9 cellular contexts compared by ENCODE assay signal in the genomic region with DNA sequence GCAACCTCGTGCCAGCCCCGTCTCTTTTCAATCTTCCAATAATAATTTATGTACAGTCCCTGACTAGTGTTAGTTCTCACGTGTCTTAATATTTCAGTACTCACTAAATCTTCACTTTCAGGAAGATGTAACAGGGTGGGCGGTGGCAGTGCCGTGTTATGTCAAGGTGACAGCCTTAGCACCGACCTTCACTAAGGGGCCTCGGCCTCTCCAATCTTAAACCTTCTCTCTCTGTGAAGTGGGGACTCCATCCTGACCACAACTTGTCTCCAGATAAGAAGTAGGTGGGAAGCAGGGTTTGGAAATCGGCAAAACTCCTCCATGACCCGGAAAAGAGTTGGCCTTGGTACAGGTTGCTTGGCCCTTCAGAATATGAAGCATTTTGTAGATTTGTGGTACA. TPM values are rescaled to one million over a fixed set of nuclear protein-coding genes. Genes with fewer than 3 reads are reported as not detected.
DNase-seq lines count a peak whose midpoint lies in the region; ATAC-seq, FAIRE-seq and TF ChIP-seq lines count a peak whose summit lies in the region.
"Had no signal": no experiment of that assay in that cellular context is flagged by ENCODE, and none has a peak within 500 bp of the region (broad histone marks: within the 10 kb centered on the region; RNA-seq: fewer than 3 reads in every experiment).

No MANE protein-coding gene starts in this region.

- no peak overlapping the region for H3K18ac ChIP-seq in H1 (ENCODE audit: extremely low read depth, low read length)

- H3K79me2 ChIP-seq in PC-9 (ENCODE audit: low read depth) (peaks cover 68% of the 10 kb centered on the region), H1 (ENCODE audit: control insufficient read depth in 1 of 2, insufficient read depth in 2 of 2, low read length in 2 of 2) (peaks cover 22 to 61% of the 10 kb centered on the region in 2 experiments), osteoblast (ENCODE audit: insufficient read depth, low read length) (peaks cover 63% of the 10 kb centered on the region)

- ATAC-seq in HG03045 (IDR thresholded peaks at IDR 0.05; ENCODE audit: unreplicated experiment) = no peak

- H3K4me2 ChIP-seq in PC-9 (peak overlapping the region; percentile 96), H1 (ENCODE audit: insufficient read depth in 1 of 2, low read depth in 2 of 2, low read length in 2 of 2) (peak overlapping the region; percentile 92 to 97), osteoblast (ENCODE audit: insufficient read depth, low read length) (peak overlapping the region; percentile 97)

- peaks cover 57% of the 10 kb centered on the region for H3K4me1 ChIP-seq in PC-9 (replicated peaks; ENCODE audit: insufficient read depth)
- H3K4me1 ChIP-seq in H1 (replicated peaks in 1 of 4; ENCODE audit: control insufficient read depth in 3 of 4, insufficient read depth in 4 of 4, low read length in 3 of 4) = peaks cover 3 to 27% (median 14%) of the 10 kb centered on the region in 4 experiments
- H3K4me1 ChIP-seq in osteoblast (ENCODE audit: insufficient read depth, low read length) = peaks cover 28% of the 10 kb centered on the region

- no peak overlapping the region for H4K91ac ChIP-seq in H1 (replicated peaks; ENCODE audit: insufficient read length, low read length)

- peak overlapping the region in 2 of 4 experiments; percentile 29 to 62; a peak in 2 of 7 replicates for H3K9ac ChIP-seq in H1 (replicated peaks in 1 of 4; ENCODE audit: extremely low read depth in 1 of 4, low read depth in 3 of 4, low read length in 3 of 4)

- peaks cover 59% of the 10 kb centered on the region for H4K20me1 ChIP-seq in PC-9 (ENCODE audit: insufficient read depth)
- peaks cover 25 to 28% of the 10 kb centered on the region in 2 experiments for H4K20me1 ChIP-seq in H1 (replicated peaks in 1 of 2; ENCODE audit: control insufficient read depth in 1 of 2, insufficient read depth in 2 of 2, low read length in 2 of 2)
- H4K20me1 ChIP-seq in osteoblast (ENCODE audit: insufficient read depth, low read length) = peaks cover 50% of the 10 kb centered on the region

- TF ChIP-seq CTCF in GM12864 (IDR thresholded peaks at IDR 0.05; ENCODE audit: low read depth, low read length, missing control alignments) (no peak), PC-9 (conservative IDR thresholded peaks at IDR 0.05) (no peak), H1 (IDR thresholded peaks at IDR 0.05; ENCODE audit: control extremely low read depth in 1 of 3, insufficient read depth in 1 of 3, low read depth in 1 of 3, low read length in 3 of 3) (no peak), osteoblast (IDR thresholded peaks at IDR 0.05; ENCODE audit: extremely low read depth, low read depth, low read length) (no peak), CD14-positive monocyte (IDR thresholded peaks at IDR 0.05) (no peak)

- H2BK15ac ChIP-seq in H1 (ENCODE audit: low read length) = no peak overlapping the region

- CTCF ChIA-PET in PC-9 (lab: Charles Lee) (no interaction called here), H1 (lab: Charles Lee; ENCODE audit: partially characterized antibody) (interaction anchor here (0.7 to 2.0 kb wide), 2 partner anchors 11 to 12 kb away, joined by 6 to 12 read pairs; no protein-coding TSS in a partner anchor)

- H3K4ac ChIP-seq in H1 (replicated peaks; ENCODE audit: insufficient read length, low read depth, low read length) = no peak overlapping the region

- H3K36me3 Mint-ChIP-seq in CD14-positive monocyte = peaks cover 38 to 56% of the 10 kb centered on the region in 2 donors

- H3F3A ChIP-seq in PC-9 (ENCODE audit: insufficient read depth, low read depth) = peaks cover 64% of the 10 kb centered on the region

- intact Hi-C loops in PC-9 (cut with micrococcal nuclease; ENCODE audit: unreplicated experiment) (no loop called here), CD14-positive monocyte (cut with micrococcal nuclease) (loop anchor here (2.0 to 5.0 kb wide), 2 partner anchors 21 to 95 kb away; partner anchors contain the start of genes ARHGEF1 (in 2 of the 2) and RABAC1 (in 2 of the 2))

- H3K27me3 ChIP-seq in PC-9 (ENCODE audit: insufficient read depth, low read depth) = no peaks in the 10 kb centered on the region
- no peaks in the 10 kb centered on the region for H3K27me3 ChIP-seq in H1 (replicated peaks in 1 of 4; ENCODE audit: control insufficient read depth in 3 of 4, extremely low read depth in 1 of 4, insufficient read depth in 3 of 4, low read length in 3 of 4)
- peaks cover 3% of the 10 kb centered on the region for H3K27me3 ChIP-seq in osteoblast (ENCODE audit: insufficient read depth, low read length)

- no peak overlapping the region for H2AK5ac ChIP-seq in H1 (ENCODE audit: low read depth, low read length)

- peak overlapping the region in 2 of 7 donors; percentile 46 to 72 for H3K27ac Mint-ChIP-seq in CD14-positive monocyte

- H3K9me3 Mint-ChIP-seq in CD14-positive monocyte = no peaks in the 10 kb centered on the region

- no TSS peak for BruUV-seq in PC-9 (replicated peaks; lab: Mats Ljungman, UMichigan)

- H3K56ac ChIP-seq in H1 (replicated peaks; ENCODE audit: insufficient read length, low read depth, low read length) = no peak overlapping the region

- H2BK20ac ChIP-seq in H1 (ENCODE audit: low read length) = no peak overlapping the region

- H3K4me3 ChIP-seq in GM12864 (ENCODE audit: low read depth, low read length) (peak overlapping the region; percentile 68), PC-9 (peak overlapping the region; percentile 98; the same call in 1 of the 2 replicates), H1 (ENCODE audit: extremely low read depth in 1 of 4, insufficient read depth in 2 of 4, low read depth in 3 of 4, low read length in 4 of 4) (peak overlapping the region in 2 of 4 experiments; percentile 81 to 95; a peak in 4 of 8 replicates), osteoblast (ENCODE audit: insufficient read depth, low read length) (peak overlapping the region; percentile 93)

- no peak overlapping the region for H3K4me3 Mint-ChIP-seq in CD14-positive monocyte

- 92% methylated on average over 9 of the region's 9 CpGs; no CpG with 5 or more reads in 1 of the 2 experiments for WGBS in H1 (ENCODE audit: extremely low coverage in 1 of 2, insufficient coverage in 1 of 2, insufficient read length in 1 of 2, insufficient replicate concordance in 2 of 2, low coverage in 1 of 2, low lambda C conversion rate in 2 of 2, missing lambda C conversion rate in 1 of 2), 2 experiments

- H4K5ac ChIP-seq in H1 (ENCODE audit: insufficient read length, low read depth, low read length) = no peak overlapping the region

- no peak overlapping the region for H3K14ac ChIP-seq in H1 (ENCODE audit: insufficient read length)

- peak overlapping the region; percentile 96 for H3K27ac ChIP-seq in PC-9
- H3K27ac ChIP-seq in H1 (ENCODE audit: low read depth, low read length) = 0 out of 2 replicates have a peak overlapping the region, but pooled peaks have one; percentile 25
- H3K27ac ChIP-seq in osteoblast (ENCODE audit: low read depth, low read length) = no peak overlapping the region

- no peak for FAIRE-seq in H1 (lab: Jason Lieb, UNC)

- TF ChIP-seq EP300 in H1 (IDR thresholded peaks at IDR 0.05; ENCODE audit: borderline replicate concordance in 1 of 2, low read depth in 2 of 2, low read length in 2 of 2) = no peak

- no peak overlapping the region for H2BK5ac ChIP-seq in H1 (ENCODE audit: low read depth, low read length)

- H3K23ac ChIP-seq in H1 (ENCODE audit: insufficient read length) = no peak overlapping the region

- POLR2A ChIA-PET in PC-9 (lab: Charles Lee; ENCODE audit: unreplicated experiment) = no interaction called here
- POLR2A ChIA-PET in H1 (lab: Charles Lee; ENCODE audit: partially characterized antibody) = interaction anchor here (0.7 to 13.9 kb wide), 15 partner anchors 10 to 168 kb away, joined by 3 to 298 read pairs (median 19); partner anchors contain the start of genes ARHGEF1 and CD79A

- H3K36me3 ChIP-seq in PC-9 (ENCODE audit: low read depth) = peaks cover 56% of the 10 kb centered on the region
- H3K36me3 ChIP-seq in H1 (ENCODE audit: control insufficient read depth in 2 of 4, insufficient read depth in 4 of 4, low read length in 3 of 4) = peaks cover 50 to 59% (median 56%) of the 10 kb centered on the region in 4 experiments
- peaks cover 56% of the 10 kb centered on the region for H3K36me3 ChIP-seq in osteoblast (ENCODE audit: insufficient read depth, low read length)

- no peak overlapping the region for H2BK120ac ChIP-seq in H1 (replicated peaks; ENCODE audit: low read depth, low read length)

- H2BK12ac ChIP-seq in H1 (ENCODE audit: low read depth, low read length) = no peak overlapping the region

- TF ChIP-seq RAD21 in H1 (IDR thresholded peaks at IDR 0.05 in 1 of 2, conservative IDR thresholded peaks at IDR 0.05 in 1 of 2; ENCODE audit: low read depth in 2 of 2, low read length in 2 of 2) = no peak

- DNase-seq in GM12864 (ENCODE audit: low read depth) (no peak), PC-9 (no peak), H1 (ENCODE audit: low read depth in 1 of 2, low spot score in 2 of 2) (no peak), osteoblast (ENCODE audit: insufficient read length, low spot score, missing footprints) (peak; percentile 77), CD14-positive monocyte (ENCODE audit: low spot score) (no peak), AG08396 (ENCODE audit: low spot score) (no peak), Kasumi-1 (lab: John Stamatoyannopoulos, UW) (no peak)

- no peak; a peak in 1 of 3 replicates for TF ChIP-seq POLR2A in H1 (IDR thresholded peaks at IDR 0.05; ENCODE audit: control extremely low read depth in 1 of 2, low read depth in 2 of 2, low read length in 2 of 2)

- H3K27me3 Mint-ChIP-seq in CD14-positive monocyte (ENCODE audit: low read depth in 3 of 3) = peaks cover 0 to 3% (median 2%) of the 10 kb centered on the region in 3 donors

- H3K9me2 ChIP-seq in PC-9 (ENCODE audit: insufficient read depth) = no peaks in the 10 kb centered on the region

- H3K23me2 ChIP-seq in H1 (ENCODE audit: low read depth, low read length) = peaks cover 6% of the 10 kb centered on the region

- H3K4me1 Mint-ChIP-seq in CD14-positive monocyte = peaks cover 51% of the 10 kb centered on the region

- H2AFZ ChIP-seq in PC-9 (no peak overlapping the region), H1 (ENCODE audit: low read length) (no peak overlapping the region), osteoblast (ENCODE audit: low read length) (no peak overlapping the region)

- H3K79me1 ChIP-seq in H1 (ENCODE audit: low read depth, low read length) = peaks cover 22% of the 10 kb centered on the region

- H3K9me3 ChIP-seq in PC-9 (ENCODE audit: insufficient read depth, low read depth) (no peaks in the 10 kb centered on the region), H1 (ENCODE audit: insufficient read depth in 2 of 2, low read depth in 1 of 2, low read length in 1 of 2) (no peaks in the 10 kb centered on the region), osteoblast (ENCODE audit: low read depth, low read length) (no peaks in the 10 kb centered on the region)

- 0 out of 2 replicates have a peak overlapping the region, but pooled peaks have one; percentile 60 for H4K8ac ChIP-seq in H1 (ENCODE audit: extremely low read depth, insufficient read depth, low read length)

RNA-seq across cellular contexts. Expression of gene RPS19, which starts 1.8 kb away (rescaled TPM):
- total RNA-seq in PC-9 (2021) = 2,593 and 3,356 TPM in 2 replicates
- 2,817 and 2,831 TPM in 2 replicates for total RNA-seq in H1 (2021; fragmentation: NEBNext Ultra II Directional; extraction: Animal tissue kit (Norgen Biotek cat#: 25700))
- polyA plus RNA-seq in H1 (2011; rRNA removed) = 5,751 and 9,112 TPM in 2 replicates
- 5,170 TPM for polyA plus RNA-seq in H1 (2011; cell fraction: cytosol; rRNA removed)
- polyA plus RNA-seq in H1 (2011; cell fraction: nucleus; rRNA removed) = 1,732 TPM
- polyA plus RNA-seq in H1 (2012, experiment 1 of 2) = 3,684 to 5,048 TPM (median 4,659 TPM) in 4 replicates
- 6,526 TPM for polyA plus RNA-seq in H1 (2012, experiment 2 of 2)
- polyA plus RNA-seq in H1 (2013, experiment 1 of 2) = 3,247 TPM
- 3,131 TPM for polyA plus RNA-seq in H1 (2013, experiment 2 of 2)
- 334 and 573 TPM in 2 replicates for polyA minus RNA-seq in H1 (2011; rRNA and poly(A)+ RNA removed)
- 1,472 TPM for polyA minus RNA-seq in H1 (2011; cell fraction: cytosol; rRNA and poly(A)+ RNA removed)
- polyA minus RNA-seq in H1 (2011; cell fraction: nucleus; rRNA and poly(A)+ RNA removed) = 675 TPM
- 486 and 791 TPM in 2 replicates for total RNA-seq in osteoblast
- polyA plus RNA-seq in CD14-positive monocyte = 1,000 to 10,000 TPM; 1,234 to 1,424 TPM

RNA-seq across cellular contexts. Expression of gene CD79A, which starts 15.2 kb away (rescaled TPM):
- total RNA-seq in PC-9 (2021) = 0.33 and 0.59 TPM in 2 replicates
- 0.54 TPM in 1 of 2 replicates, not detected in the other for total RNA-seq in H1 (2021; fragmentation: NEBNext Ultra II Directional; extraction: Animal tissue kit (Norgen Biotek cat#: 25700))
- polyA plus RNA-seq in H1 (2011; rRNA removed) = 0.77 and 0.83 TPM in 2 replicates
- 0.49 TPM for polyA plus RNA-seq in H1 (2011; cell fraction: cytosol; rRNA removed)
- 0.91 TPM for polyA plus RNA-seq in H1 (2011; cell fraction: nucleus; rRNA removed)
- 0.28 to 1.0 TPM (median 0.52 TPM) in 3 of 4 replicates, not detected in the other for polyA plus RNA-seq in H1 (2012, experiment 1 of 2)
- 0.55 TPM for polyA plus RNA-seq in H1 (2012, experiment 2 of 2)
- polyA plus RNA-seq in H1 (2013, experiment 1 of 2) = 0.59 TPM
- 0.68 TPM for polyA plus RNA-seq in H1 (2013, experiment 2 of 2)
- polyA minus RNA-seq in H1 (2011; rRNA and poly(A)+ RNA removed) = not detected in 2 replicates
- not detected for polyA minus RNA-seq in H1 (2011; cell fraction: cytosol; rRNA and poly(A)+ RNA removed)
- polyA minus RNA-seq in H1 (2011; cell fraction: nucleus; rRNA and poly(A)+ RNA removed) = not detected
- total RNA-seq in osteoblast = 0.36 TPM in 1 of 2 replicates, not detected in the other
- 1 to 10 TPM; 2.1 to 2.7 TPM for polyA plus RNA-seq in CD14-positive monocyte

RNA-seq across cellular contexts. Expression of gene DMRTC2, which starts 17.0 kb away (rescaled TPM):
- total RNA-seq in PC-9 (2021) (not detected in 2 replicates), osteoblast (not detected in 2 replicates)
- not detected in 2 replicates for total RNA-seq in H1 (2021; fragmentation: NEBNext Ultra II Directional; extraction: Animal tissue kit (Norgen Biotek cat#: 25700))
- polyA plus RNA-seq in H1 (2011; rRNA removed) (not detected in 2 replicates), CD14-positive monocyte (not detected)
- polyA plus RNA-seq in H1 (2011; cell fraction: cytosol; rRNA removed) = not detected
- polyA plus RNA-seq in H1 (2011; cell fraction: nucleus; rRNA removed) = not detected
- polyA plus RNA-seq in H1 (2012, experiment 1 of 2) = not detected in 4 replicates
- not detected for polyA plus RNA-seq in H1 (2012, experiment 2 of 2)
- 0.04 TPM for polyA plus RNA-seq in H1 (2013, experiment 1 of 2)
- polyA plus RNA-seq in H1 (2013, experiment 2 of 2) = not detected
- polyA minus RNA-seq in H1 (2011; rRNA and poly(A)+ RNA removed) = not detected in 2 replicates
- polyA minus RNA-seq in H1 (2011; cell fraction: cytosol; rRNA and poly(A)+ RNA removed) = not detected
- not detected for polyA minus RNA-seq in H1 (2011; cell fraction: nucleus; rRNA and poly(A)+ RNA removed)
- total RNA-seq: glomerular endothelial cell had no signal

RNA-seq across cellular contexts. Expression of gene LYPD4, which starts 17.4 kb away (rescaled TPM):
- total RNA-seq in PC-9 (2021) (not detected in 2 replicates), osteoblast (not detected in 2 replicates)
- not detected in 2 replicates for total RNA-seq in H1 (2021; fragmentation: NEBNext Ultra II Directional; extraction: Animal tissue kit (Norgen Biotek cat#: 25700))
- polyA plus RNA-seq in H1 (2011; rRNA removed) (0.06 TPM in 1 of 2 replicates, not detected in the other), CD14-positive monocyte (not detected)
- polyA plus RNA-seq in H1 (2011; cell fraction: cytosol; rRNA removed) = not detected
- not detected for polyA plus RNA-seq in H1 (2011; cell fraction: nucleus; rRNA removed)
- polyA plus RNA-seq in H1 (2012, experiment 1 of 2) = not detected in 4 replicates
- not detected for polyA plus RNA-seq in H1 (2012, experiment 2 of 2)
- not detected for polyA plus RNA-seq in H1 (2013, experiment 1 of 2)
- polyA plus RNA-seq in H1 (2013, experiment 2 of 2) = not detected
- not detected in 2 replicates for polyA minus RNA-seq in H1 (2011; rRNA and poly(A)+ RNA removed)
- not detected for polyA minus RNA-seq in H1 (2011; cell fraction: cytosol; rRNA and poly(A)+ RNA removed)
- polyA minus RNA-seq in H1 (2011; cell fraction: nucleus; rRNA and poly(A)+ RNA removed) = not detected
- total RNA-seq: glomerular endothelial cell had no signal

RNA-seq across cellular contexts. Expression of gene ARHGEF1, which starts 21.1 kb away (rescaled TPM):
- total RNA-seq in PC-9 (2021) (101 and 109 TPM in 2 replicates), osteoblast (30.6 and 31.8 TPM in 2 replicates)
- 49.0 and 54.6 TPM in 2 replicates for total RNA-seq in H1 (2021; fragmentation: NEBNext Ultra II Directional; extraction: Animal tissue kit (Norgen Biotek cat#: 25700))
- polyA plus RNA-seq in H1 (2011; rRNA removed) (23.0 and 41.1 TPM in 2 replicates), CD14-positive monocyte (10 to 100 TPM; 82.8 to 95.5 TPM)
- polyA plus RNA-seq in H1 (2011; cell fraction: cytosol; rRNA removed) = 35.9 TPM
- 95.3 TPM for polyA plus RNA-seq in H1 (2011; cell fraction: nucleus; rRNA removed)
- 38.4 to 51.0 TPM (median 48.8 TPM) in 4 replicates for polyA plus RNA-seq in H1 (2012, experiment 1 of 2)
- polyA plus RNA-seq in H1 (2012, experiment 2 of 2) = 35.5 TPM
- 49.6 TPM for polyA plus RNA-seq in H1 (2013, experiment 1 of 2)
- polyA plus RNA-seq in H1 (2013, experiment 2 of 2) = 44.9 TPM
- 9.4 and 11.0 TPM in 2 replicates for polyA minus RNA-seq in H1 (2011; rRNA and poly(A)+ RNA removed)
- 25.5 TPM for polyA minus RNA-seq in H1 (2011; cell fraction: cytosol; rRNA and poly(A)+ RNA removed)
- polyA minus RNA-seq in H1 (2011; cell fraction: nucleus; rRNA and poly(A)+ RNA removed) = 34.6 TPM
